Comparison of ENCODE assay signal across 2 cellular contexts in the genomic region with DNA sequence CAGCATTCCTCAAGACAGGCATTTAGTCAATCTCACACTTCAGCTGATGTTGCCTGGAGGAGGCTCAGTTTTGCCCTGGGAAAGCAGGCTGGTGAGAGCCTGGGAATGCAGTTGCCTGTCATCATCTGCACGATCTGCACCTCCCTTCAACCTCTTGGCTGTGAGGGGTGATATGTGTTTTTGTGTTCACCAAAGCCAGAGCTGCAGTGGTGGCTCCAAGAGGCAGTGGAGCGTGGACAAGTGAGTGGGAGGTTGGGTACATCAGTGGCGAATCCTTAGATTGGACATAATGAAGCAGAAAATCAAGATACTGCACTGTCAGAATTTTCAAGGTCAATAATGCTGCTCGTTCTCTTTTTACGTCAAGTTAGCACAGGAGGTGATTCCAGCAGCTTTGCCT.
A peak's percentile ranks its signal among the peaks of the same experiment; 100 is the strongest.
TF ChIP-seq lines count a peak whose summit lies in the region.

No MANE protein-coding gene starts in this region.

TF ChIP-seq in HEK293, 187 proteins besides CTCF, POLR2A, EP300 and RAD21 (continued from another document):
- TF ChIP-seq TCF7L2 (IDR thresholded peaks at IDR 0.05; ENCODE audit: borderline replicate concordance, low read depth, low read length) = no peak
- no peak for TF ChIP-seq ZNF221 (tag by site-specific recombination; IDR thresholded peaks at IDR 0.05; ENCODE audit: borderline replicate concordance)
- no peak for TF ChIP-seq ZNF549 (tag by site-specific recombination; IDR thresholded peaks at IDR 0.05)
- no peak for TF ChIP-seq ZSCAN16 (tag by site-specific recombination; IDR thresholded peaks at IDR 0.05)
- TF ChIP-seq ZFP3 (tag by site-specific recombination; IDR thresholded peaks at IDR 0.05; ENCODE audit: low read depth) = no peak
- TF ChIP-seq TRIM28 (IDR thresholded peaks at IDR 0.05; ENCODE audit: borderline replicate concordance, low read length) = 0 out of 2 replicates have a peak, but pooled peaks have one; percentile 32
- TF ChIP-seq, protein P1, sequence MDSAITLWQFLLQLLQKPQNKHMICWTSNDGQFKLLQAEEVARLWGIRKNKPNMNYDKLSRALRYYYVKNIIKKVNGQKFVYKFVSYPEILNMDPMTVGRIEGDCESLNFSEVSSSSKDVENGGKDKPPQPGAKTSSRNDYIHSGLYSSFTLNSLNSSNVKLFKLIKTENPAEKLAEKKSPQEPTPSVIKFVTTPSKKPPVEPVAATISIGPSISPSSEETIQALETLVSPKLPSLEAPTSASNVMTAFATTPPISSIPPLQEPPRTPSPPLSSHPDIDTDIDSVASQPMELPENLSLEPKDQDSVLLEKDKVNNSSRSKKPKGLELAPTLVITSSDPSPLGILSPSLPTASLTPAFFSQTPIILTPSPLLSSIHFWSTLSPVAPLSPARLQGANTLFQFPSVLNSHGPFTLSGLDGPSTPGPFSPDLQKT (IDR thresholded peaks at IDR 0.05; ENCODE audit: borderline replicate concordance, low read depth, low read length) = no peak
- TF ChIP-seq, protein P2, sequence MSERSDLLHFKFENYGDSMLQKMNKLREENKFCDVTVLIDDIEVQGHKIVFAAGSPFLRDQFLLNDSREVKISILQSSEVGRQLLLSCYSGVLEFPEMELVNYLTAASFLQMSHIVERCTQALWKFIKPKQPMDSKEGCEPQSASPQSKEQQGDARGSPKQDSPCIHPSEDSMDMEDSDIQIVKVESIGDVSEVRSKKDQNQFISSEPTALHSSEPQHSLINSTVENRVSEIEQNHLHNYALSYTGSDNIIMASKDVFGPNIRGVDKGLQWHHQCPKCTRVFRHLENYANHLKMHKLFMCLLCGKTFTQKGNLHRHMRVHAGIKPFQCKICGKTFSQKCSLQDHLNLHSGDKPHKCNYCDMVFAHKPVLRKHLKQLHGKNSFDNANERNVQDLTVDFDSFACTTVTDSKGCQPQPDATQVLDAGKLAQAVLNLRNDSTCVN (tag by site-specific recombination; optimal IDR thresholded peaks at IDR 0.05) = no peak
- TF ChIP-seq ZNF843 (tag by site-specific recombination; IDR thresholded peaks at IDR 0.05) = no peak
- TF ChIP-seq ZNF785 (tag by site-specific recombination; IDR thresholded peaks at IDR 0.05) = no peak
- no peak for TF ChIP-seq ZBTB7A (tag by site-specific recombination; IDR thresholded peaks at IDR 0.05; ENCODE audit: low read depth)

TF ChIP-seq in WTC11, 78 proteins besides CTCF, POLR2A, EP300 and RAD21 (continued from another document):
- TF ChIP-seq, protein P3, sequence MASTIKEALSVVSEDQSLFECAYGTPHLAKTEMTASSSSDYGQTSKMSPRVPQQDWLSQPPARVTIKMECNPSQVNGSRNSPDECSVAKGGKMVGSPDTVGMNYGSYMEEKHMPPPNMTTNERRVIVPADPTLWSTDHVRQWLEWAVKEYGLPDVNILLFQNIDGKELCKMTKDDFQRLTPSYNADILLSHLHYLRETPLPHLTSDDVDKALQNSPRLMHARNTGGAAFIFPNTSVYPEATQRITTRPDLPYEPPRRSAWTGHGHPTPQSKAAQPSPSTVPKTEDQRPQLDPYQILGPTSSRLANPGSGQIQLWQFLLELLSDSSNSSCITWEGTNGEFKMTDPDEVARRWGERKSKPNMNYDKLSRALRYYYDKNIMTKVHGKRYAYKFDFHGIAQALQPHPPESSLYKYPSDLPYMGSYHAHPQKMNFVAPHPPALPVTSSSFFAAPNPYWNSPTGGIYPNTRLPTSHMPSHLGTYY (CRISPR knock-in tag; IDR thresholded peaks at IDR 0.05) = no peak
- TF ChIP-seq, protein P4, sequence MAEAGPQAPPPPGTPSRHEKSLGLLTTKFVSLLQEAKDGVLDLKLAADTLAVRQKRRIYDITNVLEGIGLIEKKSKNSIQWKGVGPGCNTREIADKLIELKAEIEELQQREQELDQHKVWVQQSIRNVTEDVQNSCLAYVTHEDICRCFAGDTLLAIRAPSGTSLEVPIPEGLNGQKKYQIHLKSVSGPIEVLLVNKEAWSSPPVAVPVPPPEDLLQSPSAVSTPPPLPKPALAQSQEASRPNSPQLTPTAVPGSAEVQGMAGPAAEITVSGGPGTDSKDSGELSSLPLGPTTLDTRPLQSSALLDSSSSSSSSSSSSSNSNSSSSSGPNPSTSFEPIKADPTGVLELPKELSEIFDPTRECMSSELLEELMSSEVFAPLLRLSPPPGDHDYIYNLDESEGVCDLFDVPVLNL (CRISPR knock-in tag; IDR thresholded peaks at IDR 0.05; ENCODE audit: borderline replicate concordance, low read depth) = no peak
- no peak for TF ChIP-seq SMAD4 (CRISPR knock-in tag; IDR thresholded peaks at IDR 0.05)
- TF ChIP-seq, protein P5, sequence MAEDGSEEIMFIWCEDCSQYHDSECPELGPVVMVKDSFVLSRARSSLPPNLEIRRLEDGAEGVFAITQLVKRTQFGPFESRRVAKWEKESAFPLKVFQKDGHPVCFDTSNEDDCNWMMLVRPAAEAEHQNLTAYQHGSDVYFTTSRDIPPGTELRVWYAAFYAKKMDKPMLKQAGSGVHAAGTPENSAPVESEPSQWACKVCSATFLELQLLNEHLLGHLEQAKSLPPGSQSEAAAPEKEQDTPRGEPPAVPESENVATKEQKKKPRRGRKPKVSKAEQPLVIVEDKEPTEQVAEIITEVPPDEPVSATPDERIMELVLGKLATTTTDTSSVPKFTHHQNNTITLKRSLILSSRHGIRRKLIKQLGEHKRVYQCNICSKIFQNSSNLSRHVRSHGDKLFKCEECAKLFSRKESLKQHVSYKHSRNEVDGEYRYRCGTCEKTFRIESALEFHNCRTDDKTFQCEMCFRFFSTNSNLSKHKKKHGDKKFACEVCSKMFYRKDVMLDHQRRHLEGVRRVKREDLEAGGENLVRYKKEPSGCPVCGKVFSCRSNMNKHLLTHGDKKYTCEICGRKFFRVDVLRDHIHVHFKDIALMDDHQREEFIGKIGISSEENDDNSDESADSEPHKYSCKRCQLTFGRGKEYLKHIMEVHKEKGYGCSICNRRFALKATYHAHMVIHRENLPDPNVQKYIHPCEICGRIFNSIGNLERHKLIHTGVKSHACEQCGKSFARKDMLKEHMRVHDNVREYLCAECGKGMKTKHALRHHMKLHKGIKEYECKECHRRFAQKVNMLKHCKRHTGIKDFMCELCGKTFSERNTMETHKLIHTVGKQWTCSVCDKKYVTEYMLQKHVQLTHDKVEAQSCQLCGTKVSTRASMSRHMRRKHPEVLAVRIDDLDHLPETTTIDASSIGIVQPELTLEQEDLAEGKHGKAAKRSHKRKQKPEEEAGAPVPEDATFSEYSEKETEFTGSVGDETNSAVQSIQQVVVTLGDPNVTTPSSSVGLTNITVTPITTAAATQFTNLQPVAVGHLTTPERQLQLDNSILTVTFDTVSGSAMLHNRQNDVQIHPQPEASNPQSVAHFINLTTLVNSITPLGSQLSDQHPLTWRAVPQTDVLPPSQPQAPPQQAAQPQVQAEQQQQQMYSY (CRISPR knock-in tag; IDR thresholded peaks at IDR 0.05) = no peak
